Comparison of ENCODE assay signal across 14 cellular contexts in genomic region chr18:67783215-67783946, GRCh38.
DNase-seq lines count a peak whose midpoint lies in the region; FAIRE-seq and TF ChIP-seq lines count a peak whose summit lies in the region.
"Had no signal": no experiment of that assay in that cellular context is flagged by ENCODE, and none has a peak within 500 bp of the region (broad histone marks: within the 10 kb centered on the region; RNA-seq: fewer than 3 reads in every experiment).

No MANE protein-coding gene starts in this region.

- H2AFZ ChIP-seq in neural cell (ENCODE audit: low read depth, low read length), result no peak overlapping the region

- no peaks in the 10 kb centered on the region for H3K27me3 ChIP-seq in BJ (ENCODE audit: control insufficient read depth, insufficient read depth, low read length)
- H3K27me3 ChIP-seq in bronchial epithelial cell (ENCODE audit: control insufficient read depth, insufficient read depth, low read length), result no peaks in the 10 kb centered on the region
- no peaks in the 10 kb centered on the region for H3K27me3 ChIP-seq in neural cell (ENCODE audit: insufficient read depth, low read depth, low read length)
- no peaks in the 10 kb centered on the region for H3K27me3 ChIP-seq in suprapubic skin

- no peak for FAIRE-seq in bronchial epithelial cell (lab: Jason Lieb, UNC)

- POLR2A ChIA-PET in BJ (lab: Charles Lee), result no interaction called here

- H3K4me1 Mint-ChIP-seq in endothelial cell (ENCODE audit: unreplicated experiment), result no peaks in the 10 kb centered on the region

- no peaks in the 10 kb centered on the region for H3K36me3 Mint-ChIP-seq in endothelial cell (ENCODE audit: low read depth, unreplicated experiment)

- no peak for TF ChIP-seq RAD21 in neural cell (conservative IDR thresholded peaks at IDR 0.05)

- H4K20me1 ChIP-seq in neural cell (ENCODE audit: insufficient read depth), result no peaks in the 10 kb centered on the region

- H3K27me3 Mint-ChIP-seq in endothelial cell (ENCODE audit: unreplicated experiment), result no peaks in the 10 kb centered on the region

- TF ChIP-seq EP300 in neural cell (conservative IDR thresholded peaks at IDR 0.05; ENCODE audit: poor library complexity, severe bottlenecking) (no peak), suprapubic skin (IDR thresholded peaks at IDR 0.05) (no peak)

- no peak overlapping the region for H3K4me2 ChIP-seq in neural cell (ENCODE audit: low read length)

- H3K79me2 ChIP-seq in neural cell (replicated peaks; ENCODE audit: insufficient read depth, low read length), result no peaks in the 10 kb centered on the region

- no peaks in the 10 kb centered on the region for H3K9me3 Mint-ChIP-seq in endothelial cell (ENCODE audit: unreplicated experiment)
- H3K9me3 Mint-ChIP-seq: nephron had no signal

- no peak overlapping the region for H3K4me3 ChIP-seq in BJ (ENCODE audit: low read depth, low read length)
- no peak overlapping the region for H3K4me3 ChIP-seq in bronchial epithelial cell (ENCODE audit: low read depth, low read length)
- H3K4me3 ChIP-seq in neural cell (ENCODE audit: low read length), result no peak overlapping the region
- H3K4me3 ChIP-seq in suprapubic skin, result no peak overlapping the region
- H3K4me3 ChIP-seq: thoracic aorta had no signal

- DNase-seq in BJ (ENCODE audit: low read depth), result peak; percentile 65
- peak; percentile 95 for DNase-seq in M059J (ENCODE audit: low read depth)
- peak; percentile 95 for DNase-seq in bronchial epithelial cell (ENCODE audit: low read depth)
- DNase-seq in endothelial cell (ENCODE audit: low spot score), result no peak
- no peak for DNase-seq in activated effector memory CD4-positive, alpha-beta T cell treated with Interleukin-2 at 50 U/mL for 16 hours
- no peak for DNase-seq in KG1 (lab: John Stamatoyannopoulos, UW)
- DNase-seq in suprapubic skin (ENCODE audit: low spot score in 2 of 2), result no peak
- DNase-seq: cortex of kidney; DMS79; NCI-H1694; stimulated activated CD4-positive, alpha-beta T cell treated with anti-CD3 and anti-CD28 coated beads, Interleukin-4, amount 100 ng/mL, for 24 hours had no signal

- H3F3A ChIP-seq in neural cell (ENCODE audit: insufficient read depth, low read length, poor library complexity, severe bottlenecking), result no peaks in the 10 kb centered on the region

- CTCF ChIA-PET in BJ (lab: Yijun Ruan, JAX), result interaction anchor here (0.6 kb wide), 1 partner anchor 869 kb away, joined by 3 read pairs; no protein-coding TSS in a partner anchor

- H3K27ac Mint-ChIP-seq in endothelial cell (ENCODE audit: unreplicated experiment), result no peak overlapping the region
- H3K27ac Mint-ChIP-seq: nephron had no signal

- peak overlapping the region; percentile 51 for H3K27ac ChIP-seq in neural cell (ENCODE audit: low read length)
- H3K27ac ChIP-seq in suprapubic skin, result no peak overlapping the region
- H3K27ac ChIP-seq: thoracic aorta had no signal

- 94% methylated on average over 1 of the region's 1 CpG for WGBS in suprapubic skin

- TF ChIP-seq CTCF in BJ (IDR thresholded peaks at IDR 0.05; ENCODE audit: insufficient read depth, low read depth, low read length) (no peak), bronchial epithelial cell (IDR thresholded peaks at IDR 0.05; ENCODE audit: insufficient read depth, low read length, severe bottlenecking) (no peak), neural cell (IDR thresholded peaks at IDR 0.05; ENCODE audit: poor library complexity, severe bottlenecking) (no peak), endothelial cell (IDR thresholded peaks at IDR 0.05; ENCODE audit: unreplicated experiment) (no peak), suprapubic skin (IDR thresholded peaks at IDR 0.05) (no peak)

- H3K4me3 Mint-ChIP-seq in endothelial cell (ENCODE audit: unreplicated experiment), result no peak overlapping the region
- H3K4me3 Mint-ChIP-seq: nephron had no signal

- H3K36me3 ChIP-seq in BJ (ENCODE audit: control insufficient read depth, insufficient read depth, low read length) (no peaks in the 10 kb centered on the region), bronchial epithelial cell (ENCODE audit: control insufficient read depth, insufficient read depth, low read length) (no peaks in the 10 kb centered on the region), neural cell (ENCODE audit: insufficient read depth, low read length) (no peaks in the 10 kb centered on the region), suprapubic skin (no peaks in the 10 kb centered on the region)
- H3K36me3 ChIP-seq: thoracic aorta had no signal

- H3K9ac ChIP-seq in neural cell (ENCODE audit: low read length), result no peak overlapping the region

- H3K4me1 ChIP-seq in suprapubic skin, result no peaks in the 10 kb centered on the region

- TF ChIP-seq POLR2A in suprapubic skin (IDR thresholded peaks at IDR 0.05), result no peak

- no peaks in the 10 kb centered on the region for H3K9me3 ChIP-seq in neural cell (ENCODE audit: low read length)
- H3K9me3 ChIP-seq in suprapubic skin, result no peaks in the 10 kb centered on the region
- H3K9me3 ChIP-seq: thoracic aorta had no signal

- no peaks in the 10 kb centered on the region for H3K9me2 ChIP-seq in neural cell (ENCODE audit: insufficient read depth, low read length)

TF ChIP-seq in neural cell, 6 proteins besides CTCF, POLR2A, EP300 and RAD21:
- TF ChIP-seq MXI1 (conservative IDR thresholded peaks at IDR 0.05; ENCODE audit: poor library complexity, severe bottlenecking) (no peak), SMC3 (conservative IDR thresholded peaks at IDR 0.05; ENCODE audit: poor library complexity) (no peak), TAF1 (IDR thresholded peaks at IDR 0.05; ENCODE audit: low read depth) (no peak), REST (IDR thresholded peaks at IDR 0.05; ENCODE audit: borderline replicate concordance) (no peak), POLR2AphosphoS5 (IDR thresholded peaks at IDR 0.05) (no peak)

Comparison
In these comparisons a context has a peak if more than half of its experiments do, and no peak if none do; other contexts are left out.
1. DNase-seq: peak in BJ (single experiment), M059J (single experiment) and bronchial epithelial cell (single experiment); none in endothelial cell (single experiment), activated effector memory CD4-positive, alpha-beta T cell treated with Interleukin-2 at 50 U/mL for 16 hours (single experiment), KG1 (single experiment) and suprapubic skin (0 of 2).